ENCODE assay signal across 1 cellular context in the genomic region with DNA sequence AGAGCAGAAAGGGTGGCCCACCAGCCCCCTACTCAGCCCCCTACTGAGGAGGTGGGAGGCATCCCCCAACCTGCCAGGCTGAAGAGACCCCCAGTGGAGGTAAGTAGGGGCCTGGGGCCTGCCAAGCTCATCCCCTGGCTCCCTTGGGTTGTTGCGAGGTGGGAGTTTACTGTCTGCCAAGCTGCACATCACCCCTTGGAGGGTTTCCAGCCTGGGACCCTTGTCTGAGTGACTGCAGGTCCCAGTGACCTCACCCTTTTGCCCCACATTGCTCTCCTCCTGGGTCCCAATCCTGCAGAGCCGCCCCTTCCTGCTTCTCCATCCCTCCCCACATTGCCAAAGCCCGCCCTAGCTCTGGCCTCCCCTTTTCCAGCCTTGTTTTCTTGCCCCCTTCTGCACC.
TF ChIP-seq lines count a peak whose summit lies in the region.

No MANE protein-coding gene starts in this region.

TF ChIP-seq in HepG2, 621 proteins besides CTCF, POLR2A, EP300 and RAD21:
- TF ChIP-seq KDM5A (IDR thresholded peaks at IDR 0.05; ENCODE audit: borderline replicate concordance, low read length): no peak
- TF ChIP-seq NCOA5 (CRISPR knock-in tag; IDR thresholded peaks at IDR 0.05): no peak
- no peak for TF ChIP-seq AFF4 (CRISPR knock-in tag; IDR thresholded peaks at IDR 0.05)
- no peak for TF ChIP-seq HIVEP1 (CRISPR knock-in tag; IDR thresholded peaks at IDR 0.05)
